ENCODE assay signal across 13 cellular contexts in the genomic region with DNA sequence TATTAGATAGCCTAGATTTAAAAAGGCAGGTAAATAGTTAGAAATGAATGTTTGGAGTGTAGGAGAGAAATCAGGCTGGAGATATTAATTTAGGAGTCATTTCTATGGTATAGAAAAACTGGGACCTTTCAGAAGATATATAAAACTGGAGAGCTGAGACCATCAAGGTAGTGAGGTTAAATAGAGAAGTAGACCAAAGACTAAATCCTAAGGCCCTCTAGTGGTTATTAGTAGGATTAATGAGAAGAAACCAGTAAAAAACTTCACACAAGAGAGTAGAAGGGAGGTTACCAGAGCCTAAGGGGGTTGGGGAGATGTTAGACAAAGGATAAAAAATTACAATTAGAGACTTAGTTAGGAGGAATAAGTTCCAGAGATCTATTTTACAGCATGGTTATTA.
DNase-seq lines count a peak whose midpoint lies in the region; ATAC-seq and TF ChIP-seq lines count a peak whose summit lies in the region.
"Had no signal": no experiment of that assay in that cellular context is flagged by ENCODE, and none has a peak within 500 bp of the region (broad histone marks: within the 10 kb centered on the region; RNA-seq: fewer than 3 reads in every experiment).

No MANE protein-coding gene starts in this region.

- no TSS peak for BruUV-seq in A673 (replicated peaks; lab: Mats Ljungman, UMichigan)

- H3K27me3 Mint-ChIP-seq in GM23338 (ENCODE audit: insufficient read depth, low read depth, poor library complexity): peaks cover 2% of the 10 kb centered on the region
- H3K27me3 Mint-ChIP-seq in naive thymus-derived CD4-positive, alpha-beta T cell: no peaks in the 10 kb centered on the region
- H3K27me3 Mint-ChIP-seq: activated CD8-positive, alpha-beta memory T cell treated with anti-CD3 and anti-CD28 coated beads, Interleukin-2, amount 10 ng/mL, durations not matched to agents 7 days and 5 days; CD4-positive, alpha-beta memory T cell had no signal

- CTCF ChIA-PET in A673 (lab: Charles Lee): no interaction called here
- CTCF ChIA-PET in naive thymus-derived CD4-positive, alpha-beta T cell (lab: Charles Lee): no interaction called here

- H3K4me1 ChIP-seq in A673 (ENCODE audit: insufficient read depth, low read length, poor library complexity, severe bottlenecking) (no peaks in the 10 kb centered on the region), OCI-LY3 (ENCODE audit: low read length) (peaks cover 8% of the 10 kb centered on the region; the same call in 1 of the 2 replicates), GM23338 (ENCODE audit: insufficient read depth) (no peaks in the 10 kb centered on the region)
- H3K4me1 ChIP-seq in naive thymus-derived CD4-positive, alpha-beta T cell (ENCODE audit: control insufficient read depth in 2 of 2, insufficient read depth in 2 of 2, low read length in 2 of 2): no peaks in the 10 kb centered on the region

- H3K9ac ChIP-seq in OCI-LY3 (ENCODE audit: low read length): no peak overlapping the region

- H3K79me2 ChIP-seq in OCI-LY3 (ENCODE audit: low read length): no peaks in the 10 kb centered on the region
- no peaks in the 10 kb centered on the region for H3K79me2 ChIP-seq in GM23338 (replicated peaks; ENCODE audit: insufficient read depth)

- DNase-seq in A673 (ENCODE audit: low spot score): peak; percentile 1
- peak; percentile 13 for DNase-seq in fibroblast of the aortic adventitia (ENCODE audit: low read depth)
- DNase-seq in epidermal melanocyte (ENCODE audit: insufficient read length, low spot score): no peak
- DNase-seq in G401 (ENCODE audit: low spot score): no peak
- DNase-seq in GM23338 (ENCODE audit: low spot score): no peak
- DNase-seq in naive thymus-derived CD4-positive, alpha-beta T cell: no peak
- DNase-seq: activated CD8-positive, alpha-beta memory T cell treated with anti-CD3 and anti-CD28 coated beads, Interleukin-2, amount 10 ng/mL, durations not matched to agents 7 days and 5 days; amygdala; CD4-positive, alpha-beta memory T cell; NCI-H1436 treated with DMSO at 0.1 percent for 48 hours had no signal

- H3K4me2 ChIP-seq in OCI-LY3 (ENCODE audit: low read length) (no peak overlapping the region), GM23338 (no peak overlapping the region)

- H4K20me1 ChIP-seq in OCI-LY3 (ENCODE audit: insufficient read depth, low read length) (no peaks in the 10 kb centered on the region), GM23338 (replicated peaks; ENCODE audit: insufficient read depth) (no peaks in the 10 kb centered on the region)

- H3K36me3 Mint-ChIP-seq in GM23338 (ENCODE audit: low read depth): peaks cover 11% of the 10 kb centered on the region; the same call in 1 of the 3 replicates
- H3K36me3 Mint-ChIP-seq in naive thymus-derived CD4-positive, alpha-beta T cell: no peaks in the 10 kb centered on the region
- H3K36me3 Mint-ChIP-seq: activated CD8-positive, alpha-beta memory T cell treated with anti-CD3 and anti-CD28 coated beads, Interleukin-2, amount 10 ng/mL, durations not matched to agents 7 days and 5 days; CD4-positive, alpha-beta memory T cell had no signal

- no peaks in the 10 kb centered on the region for H3K27me3 ChIP-seq in A673 (replicated peaks; ENCODE audit: insufficient read depth, low read depth, low read length, poor library complexity)
- no peaks in the 10 kb centered on the region for H3K27me3 ChIP-seq in OCI-LY3 (ENCODE audit: low read depth, low read length)
- H3K27me3 ChIP-seq in GM23338 (ENCODE audit: insufficient read depth): no peaks in the 10 kb centered on the region
- H3K27me3 ChIP-seq in naive thymus-derived CD4-positive, alpha-beta T cell (ENCODE audit: control insufficient read depth in 2 of 2, insufficient read depth in 2 of 2, low read length in 2 of 2): no peaks in the 10 kb centered on the region

- H3K9me3 ChIP-seq in A673 (ENCODE audit: low read depth, low read length, poor library complexity, severe bottlenecking) (peaks cover 18% of the 10 kb centered on the region), OCI-LY3 (ENCODE audit: insufficient read depth, low read length) (no peaks in the 10 kb centered on the region)
- no peaks in the 10 kb centered on the region for H3K9me3 ChIP-seq in naive thymus-derived CD4-positive, alpha-beta T cell (ENCODE audit: control insufficient read depth in 2 of 3, low read length in 3 of 3)

- intact Hi-C loops in A673 (cut with micrococcal nuclease; ENCODE audit: unreplicated experiment): no loop called here
- intact Hi-C loops in naive thymus-derived CD4-positive, alpha-beta T cell (cut with micrococcal nuclease): no loop called here

- H3K9me2 ChIP-seq in GM23338 (ENCODE audit: insufficient read depth): no peaks in the 10 kb centered on the region

- no peak overlapping the region for H3K4me3 Mint-ChIP-seq in GM23338
- H3K4me3 Mint-ChIP-seq in naive thymus-derived CD4-positive, alpha-beta T cell: no peak overlapping the region
- H3K4me3 Mint-ChIP-seq: activated CD8-positive, alpha-beta memory T cell treated with anti-CD3 and anti-CD28 coated beads, Interleukin-2, amount 10 ng/mL, durations not matched to agents 7 days and 5 days; CD4-positive, alpha-beta memory T cell had no signal

- peak; percentile 32; the same call in 1 of the 2 replicates for TF ChIP-seq CTCF in A673 (conservative IDR thresholded peaks at IDR 0.05; ENCODE audit: low read depth, low read length)
- TF ChIP-seq CTCF in OCI-LY3 (IDR thresholded peaks at IDR 0.05; ENCODE audit: low read depth, low read length): peak; percentile 57
- TF ChIP-seq CTCF in fibroblast of the aortic adventitia (IDR thresholded peaks at IDR 0.05; ENCODE audit: insufficient read depth, low read length): peak; percentile 35
- no peak for TF ChIP-seq CTCF in GM23338 (conservative IDR thresholded peaks at IDR 0.05; ENCODE audit: low read depth in 2 of 2)

- in situ Hi-C loops in G401 (cut with HindIII; ENCODE audit: low sequenced_read_pairs): no loop called here

- no peak overlapping the region for H2AFZ ChIP-seq in OCI-LY3 (ENCODE audit: low read depth, low read length)
- H2AFZ ChIP-seq in GM23338: no peak overlapping the region

- H3F3A ChIP-seq in GM23338 (replicated peaks; ENCODE audit: low read depth): no peaks in the 10 kb centered on the region

- ATAC-seq in GM18858 (IDR thresholded peaks at IDR 0.05; ENCODE audit: unreplicated experiment): peak; percentile 46
- ATAC-seq in GM23338: no peak
- no peak for ATAC-seq in naive thymus-derived CD4-positive, alpha-beta T cell
- ATAC-seq: activated CD8-positive, alpha-beta memory T cell treated with anti-CD3 and anti-CD28 coated beads, Interleukin-2, amount 10 ng/mL, durations not matched to agents 7 days and 5 days had no signal

- H3K4me3 ChIP-seq in A673 (ENCODE audit: low read depth, low read length, poor library complexity, severe bottlenecking): no peak overlapping the region
- H3K4me3 ChIP-seq in OCI-LY3 (ENCODE audit: low read length): no peak overlapping the region
- no peak overlapping the region for H3K4me3 ChIP-seq in fibroblast of the aortic adventitia (ENCODE audit: low read depth, low read length)
- H3K4me3 ChIP-seq in GM23338: no peak overlapping the region
- no peak overlapping the region for H3K4me3 ChIP-seq in naive thymus-derived CD4-positive, alpha-beta T cell (ENCODE audit: low read length)
- H3K4me3 ChIP-seq: lung had no signal

- no peaks in the 10 kb centered on the region for H3K36me3 ChIP-seq in A673 (ENCODE audit: insufficient read depth, low read length, poor library complexity, severe bottlenecking)
- H3K36me3 ChIP-seq in OCI-LY3 (replicated peaks; ENCODE audit: low read depth, low read length): no peaks in the 10 kb centered on the region
- H3K36me3 ChIP-seq in GM23338 (ENCODE audit: insufficient read depth): no peaks in the 10 kb centered on the region
- no peaks in the 10 kb centered on the region for H3K36me3 ChIP-seq in naive thymus-derived CD4-positive, alpha-beta T cell (ENCODE audit: control insufficient read depth in 2 of 3, insufficient read depth in 3 of 3, low read length in 3 of 3)

- POLR2A ChIA-PET in A673 (lab: Charles Lee; ENCODE audit: low non-redundant PET): no interaction called here
- POLR2A ChIA-PET in naive thymus-derived CD4-positive, alpha-beta T cell (lab: Charles Lee): no interaction called here

- H3K4me1 Mint-ChIP-seq in GM23338: no peaks in the 10 kb centered on the region
- no peaks in the 10 kb centered on the region for H3K4me1 Mint-ChIP-seq in naive thymus-derived CD4-positive, alpha-beta T cell
- H3K4me1 Mint-ChIP-seq: activated CD8-positive, alpha-beta memory T cell treated with anti-CD3 and anti-CD28 coated beads, Interleukin-2, amount 10 ng/mL, durations not matched to agents 7 days and 5 days; CD4-positive, alpha-beta memory T cell had no signal

- H3K27ac Mint-ChIP-seq in GM23338: no peak overlapping the region
- no peak overlapping the region for H3K27ac Mint-ChIP-seq in naive thymus-derived CD4-positive, alpha-beta T cell
- H3K27ac Mint-ChIP-seq: activated CD8-positive, alpha-beta memory T cell treated with anti-CD3 and anti-CD28 coated beads, Interleukin-2, amount 10 ng/mL, durations not matched to agents 7 days and 5 days; CD4-positive, alpha-beta memory T cell had no signal

- H3K9me3 Mint-ChIP-seq in GM23338: peaks cover 72% of the 10 kb centered on the region
- peaks cover 0 to 6% (median 3%) of the 10 kb centered on the region in 11 donors for H3K9me3 Mint-ChIP-seq in naive thymus-derived CD4-positive, alpha-beta T cell
- H3K9me3 Mint-ChIP-seq: CD4-positive, alpha-beta memory T cell had no signal

- H3K27ac ChIP-seq in A673 (ENCODE audit: low read depth, low read length, poor library complexity, severe bottlenecking) (no peak overlapping the region), OCI-LY3 (ENCODE audit: low read length) (no peak overlapping the region), GM23338 (ENCODE audit: low read depth) (no peak overlapping the region)
- H3K27ac ChIP-seq in naive thymus-derived CD4-positive, alpha-beta T cell (ENCODE audit: low read depth, low read length): no peak overlapping the region

TF ChIP-seq in GM23338, 12 proteins besides CTCF, POLR2A, EP300 and RAD21 (continues in another document):
- TF ChIP-seq STAT1 (IDR thresholded peaks at IDR 0.05; ENCODE audit: unreplicated experiment): no peak
- no peak for TF ChIP-seq NANOG (IDR thresholded peaks at IDR 0.05; ENCODE audit: borderline replicate concordance)
- TF ChIP-seq ZNF331 (CRISPR knock-in tag; IDR thresholded peaks at IDR 0.05; ENCODE audit: low read depth): no peak
- TF ChIP-seq, protein P1, sequence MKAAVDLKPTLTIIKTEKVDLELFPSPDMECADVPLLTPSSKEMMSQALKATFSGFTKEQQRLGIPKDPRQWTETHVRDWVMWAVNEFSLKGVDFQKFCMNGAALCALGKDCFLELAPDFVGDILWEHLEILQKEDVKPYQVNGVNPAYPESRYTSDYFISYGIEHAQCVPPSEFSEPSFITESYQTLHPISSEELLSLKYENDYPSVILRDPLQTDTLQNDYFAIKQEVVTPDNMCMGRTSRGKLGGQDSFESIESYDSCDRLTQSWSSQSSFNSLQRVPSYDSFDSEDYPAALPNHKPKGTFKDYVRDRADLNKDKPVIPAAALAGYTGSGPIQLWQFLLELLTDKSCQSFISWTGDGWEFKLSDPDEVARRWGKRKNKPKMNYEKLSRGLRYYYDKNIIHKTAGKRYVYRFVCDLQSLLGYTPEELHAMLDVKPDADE (IDR thresholded peaks at IDR 0.05): no peak

Comparison
In these comparisons a context has a peak if more than half of its experiments do, and no peak if none do; other contexts are left out.
1. DNase-seq: peak in A673 (single experiment) and fibroblast of the aortic adventitia (single experiment); none in epidermal melanocyte (single experiment), G401 (single experiment), GM23338 (single experiment) and naive thymus-derived CD4-positive, alpha-beta T cell (0 of 9).
2. CTCF ChIP-seq: peak in A673 (single experiment), OCI-LY3 (single experiment) and fibroblast of the aortic adventitia (single experiment); none in GM23338 (0 of 2).